ENCODE assay signal across 8 cellular contexts in the genomic region with DNA sequence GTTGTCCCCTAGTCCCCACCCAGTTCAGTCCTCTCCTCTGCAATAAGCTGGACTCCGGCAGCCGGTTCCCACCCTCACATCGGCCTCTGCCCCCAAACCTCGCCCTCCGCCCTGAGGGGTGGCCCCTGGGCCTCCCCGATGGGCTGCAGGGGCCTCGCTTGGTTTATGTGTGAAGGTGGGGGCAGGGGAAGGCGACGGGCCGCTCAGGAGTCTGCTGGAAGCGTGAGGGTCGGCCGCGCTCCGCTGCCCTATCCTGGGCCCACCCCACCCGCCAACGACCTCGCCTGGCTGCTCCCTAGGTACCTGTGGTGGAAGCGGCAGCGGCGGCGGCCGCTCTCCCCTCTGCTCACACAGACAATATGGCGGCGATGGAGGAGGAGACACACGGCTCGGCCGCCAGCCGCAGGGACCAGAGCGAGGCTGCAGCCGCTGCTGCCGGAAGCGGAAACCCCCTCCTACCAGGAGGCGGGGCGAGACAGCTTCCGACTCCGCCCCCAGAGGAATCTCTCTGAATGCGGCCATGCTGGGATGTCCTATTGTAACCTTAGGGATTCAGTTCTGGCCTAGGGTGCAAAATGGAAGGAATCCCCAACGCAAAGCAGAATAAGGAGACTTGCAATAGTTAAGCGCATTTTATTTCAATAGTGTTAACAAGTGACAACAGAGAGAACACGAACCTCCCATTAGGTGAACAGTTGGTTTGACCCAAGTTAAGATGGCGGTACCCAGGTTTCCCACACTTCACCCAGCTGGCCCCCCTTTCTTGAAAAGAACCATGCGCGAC. TPM values are rescaled to one million over a fixed set of nuclear protein-coding genes. Genes with fewer than 3 reads are reported as not detected.
DNase-seq lines count a peak whose midpoint lies in the region; ATAC-seq and TF ChIP-seq lines count a peak whose summit lies in the region.

A gene (minus strand): TSS at position 422 of the 784 bp plus-strand sequence. CDS start 35,239 bp downstream, outside the sequence.

- H3K27me3 ChIP-seq in spleen (replicated peaks in 1 of 7): no peaks in the 10 kb centered on the region

- TF ChIP-seq POLR2A in spleen (IDR thresholded peaks at IDR 0.05): no peak

- intact Hi-C loops in spleen (cut with DNase I; ENCODE audit: low total_unique reads): no loop called here

- peaks cover 0 to 11% (median 0%) of the 10 kb centered on the region in 6 donors for H3K36me3 ChIP-seq in spleen

- peak within 1 kb of the TSS; percentile 80 to 94 (median 92) for H3K27ac ChIP-seq in spleen

- DNase-seq in AG08396 (ENCODE audit: low spot score) (peak; percentile 95), NCI-H345 treated with DMSO at 0.1 percent for 48 hours (lab: John Stamatoyannopoulos, UW; ENCODE audit: unreplicated experiment) (peak; percentile 98), inferior parietal cortex (ENCODE audit: extremely low spot score) (peak; percentile 98), spleen (peak; percentile 98)
- DNase-seq in activated CD4-positive, CD25-positive, alpha-beta regulatory T cell (lab: John Stamatoyannopoulos, UW): peak; percentile 80 to 91 (median 90)
- DNase-seq in central memory CD4-positive, alpha-beta T cell: peak; percentile 96

- peak within 1 kb of the TSS; percentile 58 to 97 (median 84) for H3K4me3 ChIP-seq in spleen

- peaks cover 19 to 54% (median 50%) of the 10 kb centered on the region in 6 donors for H3K4me1 ChIP-seq in spleen

- H3K9me3 ChIP-seq in spleen: peaks cover 0 to 9% (median 4%) of the 10 kb centered on the region in 8 donors

- WGBS in spleen, 5 donors: 0 to 1% (median 0%) methylated on average over 28 to 44 of the region's 44 CpGs

- TF ChIP-seq CTCF in spleen (IDR thresholded peaks at IDR 0.05 in 8 of 11, conservative IDR thresholded peaks at IDR 0.05 in 3 of 11): peak in 3 of 11 experiments; percentile 9 to 44 (median 34)

- ATAC-seq in GM19023 (IDR thresholded peaks at IDR 0.05; ENCODE audit: unreplicated experiment) (peak; percentile 96), HG03280 (IDR thresholded peaks at IDR 0.05; ENCODE audit: unreplicated experiment) (peak; percentile 94)

RNA-seq across cellular contexts. Expression of the gene that starts here (rescaled TPM):
- 10 to 100 TPM; 80.2 to 92.9 (median 88.8) TPM for total RNA-seq in spleen
- 10 to 100 TPM; 16.4 to 25.6 (median 19.5) TPM for polyA plus RNA-seq in spleen

Comparison
In these comparisons a context has a peak if more than half of its experiments do, and no peak if none do; other contexts are left out.
1. Peak in every context shown above with its lines: DNase-seq, ATAC-seq, H3K4me3 ChIP-seq and H3K27ac ChIP-seq.